ENCODE assay signal across 8 cellular contexts in the genomic region with DNA sequence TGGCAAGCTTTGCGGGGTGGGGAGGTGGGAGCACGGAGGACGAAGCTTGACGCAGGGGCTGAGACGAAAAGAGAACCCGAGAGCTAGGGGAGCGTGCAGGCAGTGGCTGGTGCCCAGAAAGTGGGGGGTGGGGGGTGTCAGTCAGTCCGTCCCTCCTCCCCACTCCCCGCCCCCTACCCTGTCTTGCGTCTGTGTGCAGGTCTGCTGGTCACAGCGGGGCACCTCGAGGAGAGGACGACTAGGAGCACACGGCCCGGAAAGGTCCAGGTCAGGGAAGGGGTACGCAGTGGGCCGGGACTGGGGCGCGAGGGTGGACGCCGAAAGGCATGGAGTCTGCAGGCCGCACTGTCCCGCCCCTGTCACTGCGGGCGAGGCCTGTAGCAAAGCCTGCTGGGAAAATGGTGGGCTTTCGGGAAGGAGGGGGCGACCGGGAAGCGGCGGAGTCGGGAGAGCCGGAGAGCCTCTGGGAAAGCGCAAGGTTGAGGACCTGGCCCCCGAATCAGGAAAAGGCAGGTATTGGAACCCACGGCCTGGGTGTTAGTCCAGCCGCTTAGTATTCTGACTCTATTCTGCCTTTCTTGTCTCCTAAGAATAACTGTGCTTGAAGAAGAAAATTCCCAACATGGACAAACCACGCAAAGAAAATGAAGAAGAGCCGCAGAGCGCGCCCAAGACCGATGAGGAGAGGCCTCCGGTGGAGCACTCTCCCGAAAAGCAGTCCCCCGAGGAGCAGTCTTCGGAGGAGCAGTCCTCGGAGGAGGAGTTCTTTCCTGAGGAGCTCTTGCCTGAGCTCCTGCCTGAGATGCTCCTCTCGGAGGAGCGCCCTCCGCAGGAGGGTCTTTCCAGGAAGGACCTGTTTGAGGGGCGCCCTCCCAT. TPM values are rescaled to one million over a fixed set of nuclear protein-coding genes. Genes with fewer than 3 reads are reported as not detected.
DNase-seq lines count a peak whose midpoint lies in the region; ATAC-seq, FAIRE-seq and TF ChIP-seq lines count a peak whose summit lies in the region.

No MANE protein-coding gene starts in this region.

- no peaks in the 10 kb centered on the region for H4K20me1 ChIP-seq in fibroblast of lung (ENCODE audit: control insufficient read depth, extremely low read depth, insufficient read depth, low read length)

- TF ChIP-seq EP300 in tibial nerve (IDR thresholded peaks at IDR 0.05): peak in 1 of 2 donors; percentile 67

- peak overlapping the region; percentile 74 for H3K27ac ChIP-seq in fibroblast of lung (ENCODE audit: insufficient read depth, low read length)
- H3K27ac ChIP-seq in muscle layer of duodenum (ENCODE audit: low read length): peak overlapping the region; percentile 91
- peak overlapping the region; percentile 78 to 98 (median 92) for H3K27ac ChIP-seq in tibial nerve

- peak overlapping the region; percentile 64 to 75 (median 71) for H3K4me3 ChIP-seq in fibroblast of lung (replicated peaks in 1 of 4; ENCODE audit: control extremely low read depth in 1 of 4, insufficient read depth in 1 of 4, low read depth in 3 of 4, low read length in 4 of 4)
- peak overlapping the region; percentile 77 to 78 for H3K4me3 ChIP-seq in muscle layer of duodenum (ENCODE audit: low read depth in 1 of 2, low read length in 2 of 2)
- peak overlapping the region; percentile 44 to 75 (median 58) for H3K4me3 ChIP-seq in tibial nerve

- H3K79me2 ChIP-seq in fibroblast of lung (ENCODE audit: control insufficient read depth, insufficient read depth, low read length): peaks cover 2% of the 10 kb centered on the region

- TF ChIP-seq CTCF in fibroblast of lung (conservative IDR thresholded peaks at IDR 0.05 in 1 of 2, IDR thresholded peaks at IDR 0.05 in 1 of 2; ENCODE audit: low read depth in 1 of 2, low read length in 2 of 2) (peak; percentile 50 to 63), tibial nerve (IDR thresholded peaks at IDR 0.05) (peak in 4 of 5 experiments; percentile 18 to 51 (median 40))

- H3K4me2 ChIP-seq in fibroblast of lung (ENCODE audit: extremely low read depth, insufficient read depth, low read length): peak overlapping the region; percentile 89

- 1 to 27% methylated on average over 26 to 50 of the region's 50 CpGs for WGBS in tibial nerve, 2 donors

- DNase-seq in GM12892 (ENCODE audit: insufficient read length) (no peak), NCI-H345 (lab: John Stamatoyannopoulos, UW) (peak; percentile 73), fibroblast of lung (ENCODE audit: low read depth in 2 of 2) (peak; percentile 75 to 77), tibial nerve (ENCODE audit: low spot score in 2 of 2) (peak; percentile 33 to 43)
- peak; percentile 40 for DNase-seq in activated T-cell treated with anti-CD3 and anti-CD28 coated beads, Interleukin-2, amount 50 U/mL, for 48 hours
- DNase-seq in NK-92 treated with Interleukin-12 subunit alpha and Interleukin-12 subunit beta, amount 100 ng/mL, for 24 hours (lab: John Stamatoyannopoulos, UW): no peak

- TF ChIP-seq POLR2A in GM12892 (IDR thresholded peaks at IDR 0.05; ENCODE audit: low read depth, low read length) (no peak), tibial nerve (IDR thresholded peaks at IDR 0.05) (peak; percentile 12 to 37)

- peak; percentile 46 for ATAC-seq in HG03045 (IDR thresholded peaks at IDR 0.05; ENCODE audit: unreplicated experiment)

- no peaks in the 10 kb centered on the region for H3K9me3 ChIP-seq in fibroblast of lung (ENCODE audit: control insufficient read depth, insufficient read depth, low read depth, low read length)
- no peaks in the 10 kb centered on the region for H3K9me3 ChIP-seq in muscle layer of duodenum (ENCODE audit: control insufficient read depth in 1 of 2, low read length in 2 of 2)
- no peaks in the 10 kb centered on the region for H3K9me3 ChIP-seq in tibial nerve

- H2AFZ ChIP-seq in fibroblast of lung (ENCODE audit: low read length): peak overlapping the region; percentile 54

- H3K27me3 ChIP-seq in fibroblast of lung (ENCODE audit: control insufficient read depth, insufficient read depth, low read length) (no peaks in the 10 kb centered on the region), muscle layer of duodenum (ENCODE audit: low read depth, low read length) (no peaks in the 10 kb centered on the region), tibial nerve (peaks cover 0 to 9% of the 10 kb centered on the region in 2 donors)

- H3K4me1 ChIP-seq in fibroblast of lung (ENCODE audit: control insufficient read depth, extremely low read depth, insufficient read depth, low read length) (no peaks in the 10 kb centered on the region), muscle layer of duodenum (ENCODE audit: control insufficient read depth in 1 of 2, insufficient read depth in 2 of 2, low read length in 2 of 2) (peaks cover 4 to 5% of the 10 kb centered on the region in 2 donors), tibial nerve (peaks cover 0 to 24% (median 2%) of the 10 kb centered on the region in 4 donors)

- H3K9ac ChIP-seq in fibroblast of lung (ENCODE audit: insufficient read depth, low read length): peak overlapping the region; percentile 65

- no peaks in the 10 kb centered on the region for H3K36me3 ChIP-seq in fibroblast of lung (ENCODE audit: control insufficient read depth, insufficient read depth, low read length)
- no peaks in the 10 kb centered on the region for H3K36me3 ChIP-seq in muscle layer of duodenum (ENCODE audit: control insufficient read depth in 1 of 2, insufficient read depth in 2 of 2, low read length in 2 of 2)
- peaks cover 0 to 4% (median 0%) of the 10 kb centered on the region in 3 donors for H3K36me3 ChIP-seq in tibial nerve

- FAIRE-seq in GM12892 (lab: Jason Lieb, UNC): peak; percentile 24

RNA-seq across cellular contexts. Expression of gene TCEAL1, which starts 0.8 kb away (rescaled TPM):
- 18.6 TPM for polyA plus RNA-seq in GM12892 (2012; ENCODE audit: missing spikeins)
- total RNA-seq in fibroblast of lung (35.5 and 37.5 TPM in 2 replicates), tibial nerve (100 to 1,000 TPM; 109 to 160 (median 133) TPM)
- 24.5 and 28.5 TPM in 2 replicates for polyA plus RNA-seq in fibroblast of lung
- polyA plus RNA-seq in fibroblast of lung (2012): 17.5 and 20.2 TPM in 2 replicates
- 0.43 and 8.9 TPM in 2 replicates for polyA minus RNA-seq in fibroblast of lung (ENCODE audit: low replicate concordance)

RNA-seq across cellular contexts. Expression of gene TCEAL3, which starts 21.8 kb away (rescaled TPM):
- polyA plus RNA-seq in GM12892 (2012; ENCODE audit: missing spikeins): 16.8 TPM
- total RNA-seq in fibroblast of lung (15.4 and 21.6 TPM in 2 replicates), tibial nerve (10 to 100 TPM; 23.4 to 52.7 (median 37.1) TPM)
- polyA plus RNA-seq in fibroblast of lung: 42.2 and 59.7 TPM in 2 replicates
- 73.3 and 105 TPM in 2 replicates for polyA plus RNA-seq in fibroblast of lung (2012)
- polyA minus RNA-seq in fibroblast of lung (ENCODE audit: low replicate concordance): 7.0 and 8.6 TPM in 2 replicates

RNA-seq across cellular contexts. Expression of gene TCEAL4, which starts 44.2 kb away (rescaled TPM):
- polyA plus RNA-seq in GM12892 (2012; ENCODE audit: missing spikeins): 56.6 TPM
- total RNA-seq in fibroblast of lung (57.0 and 63.6 TPM in 2 replicates), tibial nerve (100 to 1,000 TPM; 164 to 453 (median 204) TPM)
- polyA plus RNA-seq in fibroblast of lung: 47.3 and 75.7 TPM in 2 replicates
- polyA plus RNA-seq in fibroblast of lung (2012): 114 and 168 TPM in 2 replicates
- 3.1 and 4.1 TPM in 2 replicates for polyA minus RNA-seq in fibroblast of lung (ENCODE audit: low replicate concordance)

RNA-seq across cellular contexts. Expression of gene MORF4L2, which starts 57.0 kb away (rescaled TPM):
- 164 TPM for polyA plus RNA-seq in GM12892 (2012; ENCODE audit: missing spikeins)
- total RNA-seq in fibroblast of lung (287 and 353 TPM in 2 replicates), tibial nerve (100 to 1,000 TPM; 203 to 284 (median 249) TPM)
- 814 and 948 TPM in 2 replicates for polyA plus RNA-seq in fibroblast of lung
- polyA plus RNA-seq in fibroblast of lung (2012): 416 and 521 TPM in 2 replicates
- polyA minus RNA-seq in fibroblast of lung (ENCODE audit: low replicate concordance): 36.2 and 48.1 TPM in 2 replicates

Comparison
In these comparisons a context has a peak if more than half of its experiments do, and no peak if none do; other contexts are left out.
1. DNase-seq: peak in NCI-H345 (single experiment), activated T-cell treated with anti-CD3 and anti-CD28 coated beads, Interleukin-2, amount 50 U/mL, for 48 hours (2 of 2), fibroblast of lung (2 of 2) and tibial nerve (2 of 2); none in GM12892 (single experiment) and NK-92 treated with Interleukin-12 subunit alpha and Interleukin-12 subunit beta, amount 100 ng/mL, for 24 hours (single experiment).
2. Peak in every context shown above with its lines, with median percentiles within 50 percentile points of each other: H3K27ac ChIP-seq and H3K4me3 ChIP-seq.